Comparison of ENCODE assay signal across 11 cellular contexts in the genomic region with DNA sequence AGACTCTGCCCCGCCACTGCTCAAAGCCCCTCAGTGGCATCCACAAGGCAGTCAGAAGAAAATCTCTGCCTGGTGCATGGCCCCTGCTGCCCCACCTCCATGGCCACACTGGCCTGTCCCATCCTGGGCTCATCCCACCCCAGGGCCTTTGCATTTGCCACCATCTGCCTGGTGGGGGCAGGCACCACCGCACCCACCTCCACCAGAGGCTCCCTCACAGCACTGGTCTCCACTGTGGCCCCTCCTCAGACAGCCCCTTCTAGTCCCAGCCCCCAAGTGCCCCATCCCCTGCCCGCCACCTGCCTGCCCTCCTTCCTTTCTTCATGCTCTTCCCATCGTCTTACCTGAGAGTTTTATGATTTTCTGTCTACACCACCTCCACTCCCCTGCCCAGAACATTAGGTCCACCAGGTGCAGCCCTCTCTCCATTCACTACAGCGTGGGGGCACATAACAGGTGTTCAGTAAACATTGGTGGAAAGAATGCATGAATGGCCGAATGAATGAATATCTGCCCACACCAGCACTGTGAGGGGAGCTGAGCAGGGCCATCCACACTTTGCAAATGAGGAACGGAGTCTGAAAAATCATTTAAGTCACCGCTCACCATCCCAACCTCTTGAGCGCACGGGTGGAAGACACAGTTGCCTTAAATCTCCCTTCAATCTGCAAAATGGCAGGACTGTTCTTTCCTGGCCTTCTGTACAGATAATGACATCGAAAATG. TPM values are rescaled to one million over a fixed set of nuclear protein-coding genes. Genes with fewer than 3 reads are reported as not detected.
DNase-seq lines count a peak whose midpoint lies in the region; ATAC-seq and TF ChIP-seq lines count a peak whose summit lies in the region.
"Had no signal": no experiment of that assay in that cellular context is flagged by ENCODE, and none has a peak within 500 bp of the region (broad histone marks: within the 10 kb centered on the region; RNA-seq: fewer than 3 reads in every experiment).

No MANE protein-coding gene starts in this region.

- H3K27me3 ChIP-seq in CD4-positive, alpha-beta T cell (ENCODE audit: control insufficient read depth, insufficient read depth, low read length) = no peaks in the 10 kb centered on the region
- H3K27me3 ChIP-seq: body of pancreas, pancreas had no signal

- H3K27ac ChIP-seq in CD4-positive, alpha-beta T cell (ENCODE audit: low read depth, low read length) = no peak overlapping the region

- no peak for ATAC-seq in CD4-positive, alpha-beta T cell (ENCODE audit: poor library complexity)
- ATAC-seq in GM21423 (IDR thresholded peaks at IDR 0.05; ENCODE audit: unreplicated experiment) = no peak

- H3K4me3 ChIP-seq in astrocyte of the spinal cord (ENCODE audit: low read depth, low read length) = peak overlapping the region; percentile 85

- TF ChIP-seq CTCF in CD4-positive, alpha-beta T cell (IDR thresholded peaks at IDR 0.05) = no peak
- peak; percentile 33 for TF ChIP-seq CTCF in HFFc6 (IDR thresholded peaks at IDR 0.05)
- TF ChIP-seq CTCF in astrocyte of the spinal cord (IDR thresholded peaks at IDR 0.05; ENCODE audit: low read depth, low read length) = no peak
- no peak for TF ChIP-seq CTCF in nephron progenitor cell (IDR thresholded peaks at IDR 0.05)

- peaks cover 14% of the 10 kb centered on the region for H3K36me3 Mint-ChIP-seq in CD4-positive, alpha-beta T cell (ENCODE audit: low read depth)
- H3K36me3 Mint-ChIP-seq in HFFc6 (ENCODE audit: low read depth) (no peaks in the 10 kb centered on the region), nephron progenitor cell (ENCODE audit: low read depth) (no peaks in the 10 kb centered on the region)

- CTCF ChIA-PET in CD4-positive, alpha-beta T cell (lab: Charles Lee) = interaction anchor here (1.0 kb wide), 2 partner anchors 231 to 240 kb away, joined by 3 to 4 read pairs; no protein-coding TSS in a partner anchor

- H3K27ac Mint-ChIP-seq in CD4-positive, alpha-beta T cell = peak overlapping the region; percentile 93
- H3K27ac Mint-ChIP-seq in HFFc6 (peak overlapping the region; percentile 92; the same call in 1 of the 2 replicates), nephron progenitor cell (no peak overlapping the region)

- POLR2A ChIA-PET in CD4-positive, alpha-beta T cell (lab: Charles Lee) = interaction anchor here (1.3 to 3.8 kb wide), 6 partner anchors 19 to 240 kb away, joined by 4 to 44 read pairs (median 6); no protein-coding TSS in a partner anchor

- in situ Hi-C loops in astrocyte of the spinal cord (cut with HindIII; ENCODE audit: low sequenced_read_pairs) = no loop called here

- no peak for DNase-seq in CD4-positive, alpha-beta T cell
- no peak for DNase-seq in HFFc6
- no peak for DNase-seq in astrocyte of the spinal cord (ENCODE audit: low read depth, low spot score)
- DNase-seq in nephron progenitor cell = no peak
- DNase-seq in NCI-H510A (lab: John Stamatoyannopoulos, UW) = no peak
- no peak for DNase-seq in pons (ENCODE audit: low spot score)
- DNase-seq in stimulated activated CD4-positive, alpha-beta T cell treated with anti-CD3 and anti-CD28 coated beads, Interleukin-15, amount 100 ng/mL, for 24 hours = no peak
- DNase-seq: NCI-H226, pancreas had no signal

- peaks cover 37% of the 10 kb centered on the region for H3K4me1 Mint-ChIP-seq in CD4-positive, alpha-beta T cell (ENCODE audit: low read depth)
- H3K4me1 Mint-ChIP-seq in HFFc6 (ENCODE audit: low read depth) (peaks cover 20% of the 10 kb centered on the region), nephron progenitor cell (peaks cover 43% of the 10 kb centered on the region)

- H3K27me3 Mint-ChIP-seq in CD4-positive, alpha-beta T cell = no peaks in the 10 kb centered on the region
- H3K27me3 Mint-ChIP-seq in HFFc6 (ENCODE audit: insufficient read depth) = peaks cover 3% of the 10 kb centered on the region
- H3K27me3 Mint-ChIP-seq in nephron progenitor cell (ENCODE audit: low read depth, poor library complexity) = peaks cover 4% of the 10 kb centered on the region

- no peaks in the 10 kb centered on the region for H3K9me3 ChIP-seq in CD4-positive, alpha-beta T cell (ENCODE audit: control insufficient read depth, low read length)
- H3K9me3 ChIP-seq: body of pancreas, pancreas had no signal

- no peaks in the 10 kb centered on the region for H3K9me3 Mint-ChIP-seq in CD4-positive, alpha-beta T cell
- H3K9me3 Mint-ChIP-seq in HFFc6 = no peaks in the 10 kb centered on the region
- H3K9me3 Mint-ChIP-seq in nephron progenitor cell = no peaks in the 10 kb centered on the region

- H3K4me3 Mint-ChIP-seq in CD4-positive, alpha-beta T cell = peak overlapping the region; percentile 97
- peak overlapping the region; percentile 94 for H3K4me3 Mint-ChIP-seq in HFFc6
- peak overlapping the region; percentile 83 for H3K4me3 Mint-ChIP-seq in nephron progenitor cell

- intact Hi-C loops in CD4-positive, alpha-beta T cell (cut with DNase I, micrococcal nuclease) = loop anchor here in 1 of 2 experiments (1.0 to 5.0 kb wide), 2 partner anchors 27 to 360 kb away; no protein-coding TSS in a partner anchor

RNA-seq across cellular contexts. Expression of a gene that starts 2.1 kb away (rescaled TPM):
- 10 to 100 TPM; 10.4 to 12.0 TPM for total RNA-seq in CD4-positive, alpha-beta T cell
- 1 to 10 TPM; 3.4 to 4.9 (median 4.0) TPM for total RNA-seq in HFFc6 (2021; fragmentation: NEBNext Ultra II Directional; extraction: Animal tissue kit (Norgen Biotek cat#: 25700))
